ENCODE assay signal across 22 cellular contexts in genomic region chr6:92479821-92480220, GRCh38.
A peak's percentile ranks its signal among the peaks of the same experiment; 100 is the strongest.
DNase-seq lines count a peak whose midpoint lies in the region; TF ChIP-seq lines count a peak whose summit lies in the region.
"Had no signal": no experiment of that assay in that cellular context is flagged by ENCODE, and none has a peak within 500 bp of the region (broad histone marks: within the 10 kb centered on the region; RNA-seq: fewer than 3 reads in every experiment).

No MANE protein-coding gene starts in this region.

- 44% methylated on average over 1 of the region's 1 CpG for WGBS in suprapubic skin

- H3K27ac ChIP-seq in suprapubic skin: no peak overlapping the region
- H3K27ac ChIP-seq: gastroesophageal sphincter, left ventricle myocardium inferior, SJSA1, transverse colon had no signal

- TF ChIP-seq POLR2A in suprapubic skin (IDR thresholded peaks at IDR 0.05): no peak

- no peaks in the 10 kb centered on the region for H3K27me3 Mint-ChIP-seq in CD14-positive monocyte (ENCODE audit: low read depth in 3 of 3)
- H3K27me3 Mint-ChIP-seq: activated CD4-positive, alpha-beta memory T cell treated with anti-CD3 and anti-CD28 coated beads, Interleukin-2, amount 10 ng/mL, durations not matched to agents 7 days and 5 days; B cell; stimulated activated naive CD8-positive, alpha-beta T cell treated with anti-CD3 and anti-CD28 coated beads, Interleukin-15, Interleukin-2, amounts not matched to agents 100 ng/mL and 50 ng/mL, for 24 hours had no signal

- H3K4me3 Mint-ChIP-seq in CD14-positive monocyte: no peak overlapping the region
- H3K4me3 Mint-ChIP-seq: activated CD4-positive, alpha-beta memory T cell treated with anti-CD3 and anti-CD28 coated beads, Interleukin-2, amount 10 ng/mL, durations not matched to agents 7 days and 5 days; B cell; nephron progenitor cell; stimulated activated naive CD8-positive, alpha-beta T cell treated with anti-CD3 and anti-CD28 coated beads, Interleukin-15, Interleukin-2, amounts not matched to agents 100 ng/mL and 50 ng/mL, for 24 hours had no signal

- peak; percentile 4 for DNase-seq in HS-5 (ENCODE audit: low read depth)
- DNase-seq in NCI-H69 (lab: John Stamatoyannopoulos, UW): peak; percentile 72
- DNase-seq in dermis blood vessel endothelial cell: peak; percentile 67
- peak; percentile 37 for DNase-seq in renal cortical epithelial cell (ENCODE audit: low read depth)
- DNase-seq in suprapubic skin (ENCODE audit: low spot score in 2 of 2): no peak
- DNase-seq in midbrain (lab: John Stamatoyannopoulos, UW): no peak
- no peak for DNase-seq in CD14-positive monocyte (ENCODE audit: low spot score)
- DNase-seq: activated CD4-positive, alpha-beta memory T cell treated with anti-CD3 and anti-CD28 coated beads, Interleukin-2, amount 10 ng/mL, durations not matched to agents 7 days and 5 days; activated CD4-positive, CD25-positive, alpha-beta regulatory T cell; activated gamma-delta T cell; activated T-cell treated with anti-CD3 and anti-CD28 coated beads for 4 hours; amniotic stem cell; central memory CD4-positive, alpha-beta T cell; COR-L47; left ventricle myocardium inferior; nephron progenitor cell; stimulated activated CD4-positive, alpha-beta T cell treated with anti-CD3 and anti-CD28 coated beads, Interleukin-2, amount 100 ng/mL, for 24 hours; transverse colon had no signal

- intact Hi-C loops in CD14-positive monocyte (cut with micrococcal nuclease): no loop called here

- TF ChIP-seq CTCF in suprapubic skin (IDR thresholded peaks at IDR 0.05) (no peak), CD14-positive monocyte (IDR thresholded peaks at IDR 0.05) (no peak)

- no peak overlapping the region for H3K4me3 ChIP-seq in suprapubic skin
- H3K4me3 ChIP-seq: gastroesophageal sphincter, left ventricle myocardium inferior, SJSA1, transverse colon had no signal

- H3K4me1 Mint-ChIP-seq in CD14-positive monocyte: no peaks in the 10 kb centered on the region
- H3K4me1 Mint-ChIP-seq: activated CD4-positive, alpha-beta memory T cell treated with anti-CD3 and anti-CD28 coated beads, Interleukin-2, amount 10 ng/mL, durations not matched to agents 7 days and 5 days; B cell; nephron progenitor cell had no signal

- no peaks in the 10 kb centered on the region for H3K36me3 Mint-ChIP-seq in CD14-positive monocyte

- H3K9me3 Mint-ChIP-seq in CD14-positive monocyte: peaks cover 0 to 4% (median 2%) of the 10 kb centered on the region in 7 donors

- no peaks in the 10 kb centered on the region for H3K9me3 ChIP-seq in suprapubic skin
- H3K9me3 ChIP-seq: gastroesophageal sphincter, SJSA1, transverse colon had no signal

- no peak overlapping the region for H3K27ac Mint-ChIP-seq in CD14-positive monocyte
- H3K27ac Mint-ChIP-seq: activated CD4-positive, alpha-beta memory T cell treated with anti-CD3 and anti-CD28 coated beads, Interleukin-2, amount 10 ng/mL, durations not matched to agents 7 days and 5 days; B cell; stimulated activated naive CD8-positive, alpha-beta T cell treated with anti-CD3 and anti-CD28 coated beads, Interleukin-15, Interleukin-2, amounts not matched to agents 100 ng/mL and 50 ng/mL, for 24 hours had no signal

- TF ChIP-seq EP300 in suprapubic skin (IDR thresholded peaks at IDR 0.05): no peak

- H3K36me3 ChIP-seq in suprapubic skin: no peaks in the 10 kb centered on the region
- H3K36me3 ChIP-seq: gastroesophageal sphincter, left ventricle myocardium inferior, SJSA1, transverse colon had no signal

- H3K4me1 ChIP-seq in suprapubic skin: no peaks in the 10 kb centered on the region
- H3K4me1 ChIP-seq: gastroesophageal sphincter, left ventricle myocardium inferior, SJSA1, transverse colon had no signal

- H3K27me3 ChIP-seq in suprapubic skin: no peaks in the 10 kb centered on the region
- H3K27me3 ChIP-seq: gastroesophageal sphincter, SJSA1, transverse colon had no signal

Comparison
In these comparisons a context has a peak if more than half of its experiments do, and no peak if none do; other contexts are left out.
1. DNase-seq: peak in HS-5 (single experiment), NCI-H69 (single experiment), dermis blood vessel endothelial cell (single experiment) and renal cortical epithelial cell (single experiment); none in suprapubic skin (0 of 2), midbrain (single experiment) and CD14-positive monocyte (single experiment).